In the genomic region with DNA sequence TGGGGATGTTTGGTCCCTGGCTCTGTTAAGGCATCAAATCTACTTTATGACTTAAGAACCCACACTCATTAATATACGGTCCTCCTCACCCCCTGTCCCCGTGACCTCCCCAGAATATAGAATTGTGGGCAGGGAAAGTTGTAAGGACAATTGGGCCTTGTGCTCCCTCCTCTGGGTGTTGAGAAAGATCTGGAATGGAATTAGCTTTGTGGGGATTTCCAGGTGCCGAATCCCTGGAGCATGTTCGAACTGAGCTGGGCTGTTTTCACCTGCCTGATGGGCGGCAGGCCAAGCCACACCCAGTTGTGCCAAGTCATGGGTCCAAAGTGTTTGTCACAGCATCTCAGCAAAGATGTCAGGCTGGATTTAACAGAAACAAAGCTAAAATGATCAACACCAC, we compare ENCODE assay signal across 13 cellular contexts.
DNase-seq lines count a peak whose midpoint lies in the region; ATAC-seq, FAIRE-seq and TF ChIP-seq lines count a peak whose summit lies in the region.
"Had no signal": no experiment of that assay in that cellular context is flagged by ENCODE, and none has a peak within 500 bp of the region (broad histone marks: within the 10 kb centered on the region; RNA-seq: fewer than 3 reads in every experiment).

No MANE protein-coding gene starts in this region.

- TF ChIP-seq POLR2A in K562 (conservative IDR thresholded peaks at IDR 0.05) (no peak), thyroid gland (IDR thresholded peaks at IDR 0.05) (no peak)

- no peaks in the 10 kb centered on the region for H4K20me1 ChIP-seq in K562 (replicated peaks; ENCODE audit: control insufficient read depth, insufficient read depth, low read length)

- no peak overlapping the region for H3K9ac ChIP-seq in K562 (ENCODE audit: insufficient read depth in 1 of 2, low read depth in 2 of 2, low read length in 2 of 2)

- TF ChIP-seq CTCF in K562 (IDR thresholded peaks at IDR 0.05 in 2 of 3, conservative IDR thresholded peaks at IDR 0.05 in 1 of 3; ENCODE audit: insufficient read depth in 2 of 3, low read depth in 1 of 3, low read length in 3 of 3) (no peak), thyroid gland (IDR thresholded peaks at IDR 0.05) (no peak)

- peak; percentile 72 for DNase-seq in NCI-H1105 treated with DMSO at 0.1 percent for 48 hours (lab: John Stamatoyannopoulos, UW)
- DNase-seq in K562 (ENCODE audit: extremely low read depth in 1 of 4, low spot score in 3 of 4), result no peak
- DNase-seq in left kidney (ENCODE audit: low read depth, low spot score), result peak; percentile 15
- peak; percentile 15 to 20 for DNase-seq in thyroid gland
- no peak for DNase-seq in AG08396 (ENCODE audit: low spot score)
- DNase-seq in Ammon's horn (ENCODE audit: low spot score), result no peak
- DNase-seq: H9, KG1, NCI-H524, nephron progenitor cell had no signal

- no peaks in the 10 kb centered on the region for H3K79me2 ChIP-seq in K562 (ENCODE audit: control insufficient read depth, insufficient read depth, low read length)

- H3K36me3 ChIP-seq in K562 (ENCODE audit: control insufficient read depth, insufficient read depth, low read length) (no peaks in the 10 kb centered on the region), thyroid gland (no peaks in the 10 kb centered on the region)

- intact Hi-C loops in K562 (cut with micrococcal nuclease), result loop anchor here (5.0 kb wide), 2 partner anchors 72 to 247 kb away; no protein-coding TSS in a partner anchor
- intact Hi-C loops in thyroid gland (cut with DNase I), result loop anchor here (10.0 kb wide), 1 partner anchor 120 kb away; no protein-coding TSS in a partner anchor

- H3K4me3 ChIP-seq in K562 (no peak overlapping the region), thyroid gland (replicated peaks in 1 of 3) (no peak overlapping the region)
- H3K4me3 ChIP-seq: SK-N-MC had no signal

- ATAC-seq in K562, result no peak
- no peak for ATAC-seq in HG03439 (IDR thresholded peaks at IDR 0.05; ENCODE audit: unreplicated experiment)
- ATAC-seq: activated CD4-positive, CD25-positive, alpha-beta regulatory T cell treated with anti-CD3 and anti-CD28 coated beads, Interleukin-2, amount 50 U/mL, for 24 hours had no signal

- peak overlapping the region; percentile 85 for H2AFZ ChIP-seq in K562 (ENCODE audit: low read depth, low read length)

- POLR2A ChIA-PET in K562 (lab: Yijun Ruan, JAX), result interaction anchor here (0.8 to 0.9 kb wide), 2 partner anchors 12 to 19 kb away, joined by 3 read pairs; no protein-coding TSS in a partner anchor

- H3K27me3 ChIP-seq in K562 (ENCODE audit: control insufficient read depth in 2 of 2, insufficient read depth in 2 of 2, low read length in 2 of 2), result no peaks in the 10 kb centered on the region
- H3K27me3 ChIP-seq in thyroid gland, result no peaks in the 10 kb centered on the region

- H3K27ac ChIP-seq in K562 (ENCODE audit: extremely low read depth, low read depth, low read length) (no peak overlapping the region), thyroid gland (no peak overlapping the region)
- H3K27ac ChIP-seq: SK-N-MC had no signal

- H3K9me3 ChIP-seq in K562 (replicated peaks; ENCODE audit: control insufficient read depth, insufficient read depth, low read depth, low read length), result peaks cover 2% of the 10 kb centered on the region
- no peaks in the 10 kb centered on the region for H3K9me3 ChIP-seq in thyroid gland

- WGBS in K562 (ENCODE audit: insufficient coverage, low coverage, missing lambda C conversion rate), result 52% methylated on average over 5 of the region's 5 CpGs
- WGBS in thyroid gland, 2 donors, result 72 to 80% methylated on average over 5 of the region's 5 CpGs

- TF ChIP-seq RAD21 in K562 (CRISPR knock-in tag; conservative IDR thresholded peaks at IDR 0.05 in 1 of 2, IDR thresholded peaks at IDR 0.05 in 1 of 2), result no peak

- CTCF ChIA-PET in K562 (lab: Yijun Ruan, JAX; ENCODE audit: low intra/inter-chr PET ratio), result no interaction called here

- no peak for TF ChIP-seq EP300 in K562 (IDR thresholded peaks at IDR 0.05; ENCODE audit: low read length)

- H3K9me1 ChIP-seq in K562 (ENCODE audit: control insufficient read depth, insufficient read depth, low read length), result no peaks in the 10 kb centered on the region

- no peak overlapping the region for H3K4me2 ChIP-seq in K562 (ENCODE audit: insufficient read depth, low read length)

- BruUV-seq in K562 (replicated peaks; lab: Mats Ljungman, UMichigan), result no TSS peak

- H3K4me1 ChIP-seq in K562 (replicated peaks in 1 of 2; ENCODE audit: control insufficient read depth in 2 of 2, insufficient read depth in 2 of 2, low read length in 2 of 2) (peaks cover 8 to 32% of the 10 kb centered on the region in 2 experiments; a peak in 4 of 5 replicates), thyroid gland (peaks cover 12 to 20% of the 10 kb centered on the region in 2 donors)

- FAIRE-seq in K562 (lab: Jason Lieb, UNC), result no peak

- in situ Hi-C loops in K562 (cut with MboI), result loop anchor here (5.0 to 10.0 kb wide), 3 partner anchors 132 to 358 kb away; no protein-coding TSS in a partner anchor

TF ChIP-seq in K562, 482 proteins besides CTCF, POLR2A, EP300 and RAD21:
- TF ChIP-seq NCOA2 (IDR thresholded peaks at IDR 0.05; ENCODE audit: partially characterized antibody in 2 of 2), result no peak
- TF ChIP-seq NFIC (IDR thresholded peaks at IDR 0.05), result peak; percentile 20; the same call in 1 of the 2 replicates

Comparison
In these comparisons a context has a peak if more than half of its experiments do, and no peak if none do; other contexts are left out.
1. DNase-seq: peak in NCI-H1105 treated with DMSO at 0.1 percent for 48 hours (single experiment), left kidney (single experiment) and thyroid gland (2 of 2); none in K562 (0 of 4), AG08396 (single experiment) and Ammon's horn (single experiment).